In genomic region chr9:122941560-122942234, GRCh38 we compare ENCODE assay signal across 8 cellular contexts. TPM values are rescaled to one million over a fixed set of nuclear protein-coding genes. Genes with fewer than 3 reads are reported as not detected.
DNase-seq lines count a peak whose midpoint lies in the region; ATAC-seq, FAIRE-seq and TF ChIP-seq lines count a peak whose summit lies in the region.

No MANE protein-coding gene starts in this region.

- peaks cover 12% of the 10 kb centered on the region for H3K36me3 ChIP-seq in KOPT-K1 (ENCODE audit: insufficient read depth, low read length)
- H3K36me3 ChIP-seq in small intestine (ENCODE audit: control insufficient read depth in 2 of 2, insufficient read depth in 2 of 2, low read length in 2 of 2) = peaks cover 0 to 4% of the 10 kb centered on the region in 2 donors

- in situ Hi-C loops in astrocyte of the cerebellum (cut with HindIII; ENCODE audit: low sequenced_read_pairs) = no loop called here

- no peaks in the 10 kb centered on the region for H3K27me3 ChIP-seq in small intestine (ENCODE audit: control insufficient read depth in 2 of 2, insufficient read depth in 2 of 2, low read length in 2 of 2)

- H3K27ac ChIP-seq in KOPT-K1 (ENCODE audit: low read depth, low read length, poor library complexity, severe bottlenecking) (peak overlapping the region; percentile 61), small intestine (ENCODE audit: low read depth in 1 of 2, low read length in 1 of 2) (peak overlapping the region; percentile 72 to 94)

- no peak for TF ChIP-seq CTCF in astrocyte of the cerebellum (IDR thresholded peaks at IDR 0.05; ENCODE audit: low read depth, low read length, missing control alignments)

- no peaks in the 10 kb centered on the region for H3K9me3 ChIP-seq in KOPT-K1 (ENCODE audit: insufficient read depth, low read length, poor library complexity, severe bottlenecking)
- no peaks in the 10 kb centered on the region for H3K9me3 ChIP-seq in small intestine (ENCODE audit: control insufficient read depth, low read depth)

- H3K4me3 ChIP-seq in astrocyte of the cerebellum (ENCODE audit: low read depth, low read length) = peak overlapping the region; percentile 77
- peak overlapping the region; percentile 92 to 99 for H3K4me3 ChIP-seq in small intestine (ENCODE audit: low read depth in 1 of 2, low read length in 2 of 2)

- no peak for ATAC-seq in HG03571 (IDR thresholded peaks at IDR 0.05; ENCODE audit: unreplicated experiment)

- TF ChIP-seq POLR2A in GM12891 (IDR thresholded peaks at IDR 0.05; ENCODE audit: low read depth, low read length) = no peak

- peaks cover 3 to 6% of the 10 kb centered on the region in 2 donors for H3K4me1 ChIP-seq in small intestine (ENCODE audit: control insufficient read depth in 2 of 2, insufficient read depth in 1 of 2, low read depth in 1 of 2, low read length in 1 of 2)

- DNase-seq in GM12891 (ENCODE audit: insufficient read length, low spot score) = no peak
- peak; percentile 39 for DNase-seq in astrocyte of the cerebellum (ENCODE audit: low read depth)
- peak; percentile 32 for DNase-seq in iPS-NIHi7 (ENCODE audit: extremely low spot score)
- peak; percentile 45 for DNase-seq in small intestine
- no peak for DNase-seq in NCI-H226
- DNase-seq in SHP77 treated with DMSO at 0.1 percent for 48 hours (lab: John Stamatoyannopoulos, UW) = no peak

- WGBS in small intestine, 3 donors = 9 to 11% (median 10%) methylated on average over 18 of the region's 18 CpGs

- peak; percentile 71 for FAIRE-seq in GM12891 (lab: Jason Lieb, UNC)
- FAIRE-seq in small intestine (lab: Jason Lieb, UNC) = no peak

TF ChIP-seq in GM12891, 5 proteins besides CTCF, POLR2A, EP300 and RAD21:
- no peak for TF ChIP-seq POLR2AphosphoS5 (IDR thresholded peaks at IDR 0.05; ENCODE audit: low read depth, low read length)
- TF ChIP-seq TAF1 (IDR thresholded peaks at IDR 0.05; ENCODE audit: low read depth, low read length) = no peak
- TF ChIP-seq PAX5 (IDR thresholded peaks at IDR 0.05; ENCODE audit: insufficient read depth, low read length, severe bottlenecking) = no peak
- TF ChIP-seq SPI1 (IDR thresholded peaks at IDR 0.05; ENCODE audit: low read depth, low read length) = no peak
- no peak for TF ChIP-seq POU2F2 (IDR thresholded peaks at IDR 0.05; ENCODE audit: low read depth, low read length)

RNA-seq across cellular contexts. Expression of gene RABGAP1, which starts 0.9 kb away (rescaled TPM):
- polyA plus RNA-seq in GM12891 (2012; ENCODE audit: low read depth, missing spikeins) = 9.5 TPM
- 10 to 100 TPM in 1 of 3 donors, 1 to 10 TPM in 2; 5.9 to 10.3 (median 6.7) TPM for polyA plus RNA-seq in small intestine

RNA-seq across cellular contexts. Expression of gene ZBTB26, which starts 10.4 kb away (rescaled TPM):
- polyA plus RNA-seq in GM12891 (2012; ENCODE audit: low read depth, missing spikeins) = 3.8 TPM
- 1 to 10 TPM in 2 of 3 donors, under 1 TPM in 1; 0.89 to 2.7 (median 1.1) TPM for polyA plus RNA-seq in small intestine

RNA-seq across cellular contexts. Expression of gene ZBTB6, which starts 28.6 kb away (rescaled TPM):
- polyA plus RNA-seq in GM12891 (2012; ENCODE audit: low read depth, missing spikeins) = 2.3 TPM
- 1 to 10 TPM; 3.8 to 4.3 (median 4.0) TPM for polyA plus RNA-seq in small intestine

RNA-seq across cellular contexts. Expression of gene RC3H2, which starts 36.5 kb away (rescaled TPM):
- polyA plus RNA-seq in GM12891 (2012; ENCODE audit: low read depth, missing spikeins) = 10.8 TPM
- 10 to 100 TPM in 2 of 3 donors, 1 to 10 TPM in 1; 8.6 to 11.9 (median 10.2) TPM for polyA plus RNA-seq in small intestine

Comparison
In these comparisons a context has a peak if more than half of its experiments do, and no peak if none do; other contexts are left out.
1. DNase-seq: peak in astrocyte of the cerebellum (single experiment), iPS-NIHi7 (single experiment) and small intestine (single experiment); none in GM12891 (single experiment), NCI-H226 (single experiment) and SHP77 treated with DMSO at 0.1 percent for 48 hours (single experiment).